In genomic region chr14:24693353-24693737, GRCh38 we compare ENCODE assay signal across 1 cellular context.
TF ChIP-seq lines count a peak whose summit lies in the region.

No MANE protein-coding gene starts in this region.

TF ChIP-seq in K562, 482 proteins besides CTCF, POLR2A, EP300 and RAD21:
- TF ChIP-seq, protein P1, sequence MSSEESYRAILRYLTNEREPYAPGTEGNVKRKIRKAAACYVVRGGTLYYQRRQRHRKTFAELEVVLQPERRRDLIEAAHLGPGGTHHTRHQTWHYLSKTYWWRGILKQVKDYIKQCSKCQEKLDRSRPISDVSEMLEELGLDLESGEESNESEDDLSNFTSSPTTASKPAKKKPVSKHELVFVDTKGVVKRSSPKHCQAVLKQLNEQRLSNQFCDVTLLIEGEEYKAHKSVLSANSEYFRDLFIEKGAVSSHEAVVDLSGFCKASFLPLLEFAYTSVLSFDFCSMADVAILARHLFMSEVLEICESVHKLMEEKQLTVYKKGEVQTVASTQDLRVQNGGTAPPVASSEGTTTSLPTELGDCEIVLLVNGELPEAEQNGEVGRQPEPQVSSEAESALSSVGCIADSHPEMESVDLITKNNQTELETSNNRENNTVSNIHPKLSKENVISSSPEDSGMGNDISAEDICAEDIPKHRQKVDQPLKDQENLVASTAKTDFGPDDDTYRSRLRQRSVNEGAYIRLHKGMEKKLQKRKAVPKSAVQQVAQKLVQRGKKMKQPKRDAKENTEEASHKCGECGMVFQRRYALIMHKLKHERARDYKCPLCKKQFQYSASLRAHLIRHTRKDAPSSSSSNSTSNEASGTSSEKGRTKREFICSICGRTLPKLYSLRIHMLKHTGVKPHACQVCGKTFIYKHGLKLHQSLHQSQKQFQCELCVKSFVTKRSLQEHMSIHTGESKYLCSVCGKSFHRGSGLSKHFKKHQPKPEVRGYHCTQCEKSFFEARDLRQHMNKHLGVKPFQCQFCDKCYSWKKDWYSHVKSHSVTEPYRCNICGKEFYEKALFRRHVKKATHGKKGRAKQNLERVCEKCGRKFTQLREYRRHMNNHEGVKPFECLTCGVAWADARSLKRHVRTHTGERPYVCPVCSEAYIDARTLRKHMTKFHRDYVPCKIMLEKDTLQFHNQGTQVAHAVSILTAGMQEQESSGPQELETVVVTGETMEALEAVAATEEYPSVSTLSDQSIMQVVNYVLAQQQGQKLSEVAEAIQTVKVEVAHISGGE (CRISPR knock-in tag; IDR thresholded peaks at IDR 0.05): no peak
- TF ChIP-seq SNIP1 (IDR thresholded peaks at IDR 0.05; ENCODE audit: low read depth): no peak
- no peak for TF ChIP-seq ZNF253 (CRISPR knock-in tag; conservative IDR thresholded peaks at IDR 0.05)
- no peak for TF ChIP-seq KDM4B (IDR thresholded peaks at IDR 0.05; ENCODE audit: borderline replicate concordance in 2 of 2, low read depth in 1 of 2)
- no peak for TF ChIP-seq CBFA2T3 (IDR thresholded peaks at IDR 0.05)
- TF ChIP-seq DMBX1 (CRISPR knock-in tag; IDR thresholded peaks at IDR 0.05; ENCODE audit: borderline replicate concordance): no peak
- no peak for TF ChIP-seq TSC22D4 (tag; IDR thresholded peaks at IDR 0.05)
- no peak for TF ChIP-seq FOXJ3 (CRISPR knock-in tag; IDR thresholded peaks at IDR 0.05)
- TF ChIP-seq RBM22 (IDR thresholded peaks at IDR 0.05; ENCODE audit: low read depth, low read length, poor library complexity, severe bottlenecking): no peak
- TF ChIP-seq ZNF444 (CRISPR knock-in tag; IDR thresholded peaks at IDR 0.05): no peak
- TF ChIP-seq ZNF311 (CRISPR knock-in tag; IDR thresholded peaks at IDR 0.05): no peak
- TF ChIP-seq ZNF280A (IDR thresholded peaks at IDR 0.05; ENCODE audit: low read depth, partially characterized antibody): no peak
TF ChIP-seq in K562: peak in this region for 0.
